Comparison of ENCODE assay signal across 1 cellular context in genomic region chr13:113296842-113297369, GRCh38.
TF ChIP-seq lines count a peak whose summit lies in the region.

LAMP1 (plus strand) TSS chr13:113297239; CDS start chr13:113297435, 196 bp downstream.

TF ChIP-seq in HepG2, 621 proteins besides CTCF, POLR2A, EP300 and RAD21 (continued from another document and continues in another):
- TF ChIP-seq ZNF646 (CRISPR knock-in tag; IDR thresholded peaks at IDR 0.05) (no peak), AKAP8 (CRISPR knock-in tag; IDR thresholded peaks at IDR 0.05) (peak; percentile 95), BCLAF1 (IDR thresholded peaks at IDR 0.05) (no peak), NR2F6 (IDR thresholded peaks at IDR 0.05) (no peak), NR2F6 (CRISPR knock-in tag; IDR thresholded peaks at IDR 0.05) (peak; percentile 83), ZNF142 (CRISPR knock-in tag; IDR thresholded peaks at IDR 0.05) (peak; percentile 88), ZNF710 (CRISPR knock-in tag; IDR thresholded peaks at IDR 0.05; ENCODE audit: borderline replicate concordance) (peak; percentile 94; the same call in 1 of the 2 replicates), MTERF4 (CRISPR knock-in tag; IDR thresholded peaks at IDR 0.05) (no peak), HDAC2 (CRISPR knock-in tag; IDR thresholded peaks at IDR 0.05) (peak; percentile 98), MYNN (CRISPR knock-in tag; IDR thresholded peaks at IDR 0.05; ENCODE audit: low read depth) (peak; percentile 70; the same call in 1 of the 2 replicates), SKI (IDR thresholded peaks at IDR 0.05; ENCODE audit: partially characterized antibody) (no peak), TBX2 (CRISPR knock-in tag; IDR thresholded peaks at IDR 0.05; ENCODE audit: borderline replicate concordance) (peak; percentile 91), IRF2 (CRISPR knock-in tag; IDR thresholded peaks at IDR 0.05) (peak; percentile 98), MXI1 (IDR thresholded peaks at IDR 0.05; ENCODE audit: borderline replicate concordance, low read depth, low read length) (peak; percentile 90), BCL6 (CRISPR knock-in tag; IDR thresholded peaks at IDR 0.05) (peak; percentile 80), ARID2 (CRISPR knock-in tag; IDR thresholded peaks at IDR 0.05; ENCODE audit: borderline replicate concordance) (0 out of 2 replicates have a peak, but pooled peaks have one; percentile 14), KLF6 (CRISPR knock-in tag; IDR thresholded peaks at IDR 0.05) (peak; percentile 93), BHLHE40 (IDR thresholded peaks at IDR 0.05; ENCODE audit: low read length) (peak; percentile 100), GABPB1 (CRISPR knock-in tag; IDR thresholded peaks at IDR 0.05) (peak; percentile 92), ZNF382 (CRISPR knock-in tag; IDR thresholded peaks at IDR 0.05; ENCODE audit: borderline replicate concordance) (no peak), MLLT10 (CRISPR knock-in tag; IDR thresholded peaks at IDR 0.05) (no peak), ZBTB7B (CRISPR knock-in tag; IDR thresholded peaks at IDR 0.05) (peak; percentile 93), HES4 (CRISPR knock-in tag; IDR thresholded peaks at IDR 0.05; ENCODE audit: borderline replicate concordance) (peak; percentile 81), ZFP41 (CRISPR knock-in tag; IDR thresholded peaks at IDR 0.05; ENCODE audit: borderline replicate concordance) (0 out of 2 replicates have a peak, but pooled peaks have one; percentile 64), MEIS2 (CRISPR knock-in tag; IDR thresholded peaks at IDR 0.05) (peak; percentile 83; the same call in 1 of the 2 replicates), ZNF383 (CRISPR knock-in tag; IDR thresholded peaks at IDR 0.05; ENCODE audit: borderline replicate concordance) (no peak), ZNF121 (CRISPR knock-in tag; IDR thresholded peaks at IDR 0.05) (peak; percentile 70; the same call in 1 of the 2 replicates), REPIN1 (CRISPR knock-in tag; IDR thresholded peaks at IDR 0.05; ENCODE audit: borderline replicate concordance, low read depth) (peak; percentile 94), KLF13 (CRISPR knock-in tag; IDR thresholded peaks at IDR 0.05) (0 out of 2 replicates have a peak, but pooled peaks have one; percentile 53), CCDC6 (CRISPR knock-in tag; IDR thresholded peaks at IDR 0.05) (peak; percentile 99), TAF1 (CRISPR knock-in tag; IDR thresholded peaks at IDR 0.05) (peak; percentile 66; the same call in 1 of the 2 replicates), ARNT (IDR thresholded peaks at IDR 0.05) (no peak), JUND (CRISPR knock-in tag; IDR thresholded peaks at IDR 0.05) (peak; percentile 76), ZNF292 (CRISPR knock-in tag; IDR thresholded peaks at IDR 0.05; ENCODE audit: borderline replicate concordance, low read depth) (no peak), NCOA5 (CRISPR knock-in tag; IDR thresholded peaks at IDR 0.05) (no peak), ZNF672 (CRISPR knock-in tag; IDR thresholded peaks at IDR 0.05) (no peak), RAD51 (IDR thresholded peaks at IDR 0.05; ENCODE audit: borderline replicate concordance) (peak; percentile 100), ZNF670 (CRISPR knock-in tag; IDR thresholded peaks at IDR 0.05; ENCODE audit: borderline replicate concordance) (peak; percentile 46; the same call in 1 of the 2 replicates), ZNF549 (CRISPR knock-in tag; IDR thresholded peaks at IDR 0.05) (no peak), KLF16 (CRISPR knock-in tag; IDR thresholded peaks at IDR 0.05) (peak; percentile 87 to 97; a peak in 3 of 4 replicates), PHF5A (CRISPR knock-in tag; IDR thresholded peaks at IDR 0.05; ENCODE audit: low read depth, unreplicated experiment) (peak; percentile 96), ZFAT (CRISPR knock-in tag; conservative IDR thresholded peaks at IDR 0.05) (no peak), TBX3 (IDR thresholded peaks at IDR 0.05; ENCODE audit: borderline replicate concordance) (peak; percentile 75), ZMYM3 (CRISPR knock-in tag; IDR thresholded peaks at IDR 0.05) (peak; percentile 60; the same call in 1 of the 2 replicates), ZXDC (CRISPR knock-in tag; IDR thresholded peaks at IDR 0.05) (peak; percentile 48; the same call in 1 of the 2 replicates), TGIF2 (CRISPR knock-in tag; IDR thresholded peaks at IDR 0.05) (peak; percentile 87)
